8 cellular contexts compared by ENCODE assay signal in the genomic region with DNA sequence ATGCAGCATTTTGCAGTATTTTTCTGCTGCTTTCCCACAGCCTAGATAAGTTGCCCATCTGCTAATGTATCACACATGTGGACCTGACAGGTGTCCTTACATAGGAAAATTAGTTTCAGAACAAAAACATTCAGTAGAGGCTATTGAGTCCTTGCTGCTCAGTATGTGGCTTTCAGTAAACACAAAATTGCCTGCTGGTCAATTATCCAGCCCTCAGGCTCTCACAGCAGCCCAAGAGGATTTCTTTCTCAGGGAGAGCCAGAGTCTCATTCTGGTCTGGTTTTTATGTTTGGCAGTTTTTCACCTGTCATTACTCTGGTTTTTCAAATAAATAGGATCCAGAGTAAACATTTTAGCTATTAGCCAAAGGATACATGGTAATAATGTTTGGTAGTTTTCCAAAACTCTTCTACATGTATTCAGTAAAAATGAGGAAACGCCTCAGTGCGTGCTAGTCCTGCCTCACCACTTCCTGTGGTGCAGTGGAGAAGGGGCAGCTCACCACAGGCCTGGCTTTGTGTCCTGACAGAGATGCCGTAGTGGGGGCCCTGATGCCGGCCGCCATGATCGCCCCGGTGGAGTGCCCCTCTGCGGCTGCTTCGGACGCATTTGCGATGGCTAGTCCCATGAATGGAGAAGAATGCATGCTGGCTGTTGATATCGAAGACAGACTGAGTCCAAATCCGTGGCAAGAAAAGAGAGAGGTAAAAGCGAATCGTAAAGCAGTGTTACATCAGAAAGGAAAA.
DNase-seq lines count a peak whose midpoint lies in the region; ATAC-seq and TF ChIP-seq lines count a peak whose summit lies in the region.
"Not testable (repeated sequence)": the region's sequence is repeated elsewhere in the genome, so short reads cannot be mapped to it uniquely, and the experiment has no call there.

No MANE protein-coding gene starts in this region.

- intact Hi-C loops in right lobe of liver (cut with DNase I): not testable (repeated sequence)

- DNase-seq in CMK (ENCODE audit: low read depth) (peak; percentile 35), MG63 (peak; percentile 82), NCI-H748 treated with DMSO at 0.1 percent for 48 hours (lab: John Stamatoyannopoulos, UW) (peak; percentile 54), astrocyte of the spinal cord (ENCODE audit: low read depth, low spot score) (peak; percentile 62)
- DNase-seq in activated CD4-positive, alpha-beta T cell treated with anti-CD3 and anti-CD28 coated beads for 48 hours: peak; percentile 57
- DNase-seq in right lobe of liver: not testable (repeated sequence)
- peak; percentile 16 to 23 for DNase-seq in stimulated activated CD4-positive, alpha-beta T cell treated with anti-CD3 and anti-CD28 coated beads, Interleukin-4, amount 100 ng/mL, for 4 hours

- H3K27ac ChIP-seq in right lobe of liver: not testable (repeated sequence)

- WGBS in right lobe of liver (ENCODE audit: insufficient coverage, low coverage, low lambda C conversion rate, missing lambda C conversion rate): 41% methylated on average over 7 of the region's 15 CpGs

- not testable (repeated sequence) for H3K9me3 ChIP-seq in MG63, right lobe of liver

- peak overlapping the region; percentile 77 for H3K4me3 ChIP-seq in MG63
- peak overlapping the region; percentile 53 for H3K4me3 ChIP-seq in astrocyte of the spinal cord (ENCODE audit: low read depth, low read length)
- peak overlapping the region in 1 of 3 donors; percentile 43 for H3K4me3 ChIP-seq in right lobe of liver

- not testable (repeated sequence) for H3K27me3 ChIP-seq in MG63, right lobe of liver

- TF ChIP-seq CTCF in astrocyte of the spinal cord (IDR thresholded peaks at IDR 0.05; ENCODE audit: low read depth, low read length); right lobe of liver (IDR thresholded peaks at IDR 0.05): not testable (repeated sequence)

- H3K36me3 ChIP-seq in MG63: peaks cover 15% of the 10 kb centered on the region
- H3K36me3 ChIP-seq in right lobe of liver: not testable (repeated sequence)

- ATAC-seq in GM21529 (IDR thresholded peaks at IDR 0.05; ENCODE audit: unreplicated experiment) (peak; percentile 97), right lobe of liver (peak in 3 of 4 donors; percentile 57 to 62 (median 59))

- H3K4me1 ChIP-seq in right lobe of liver: not testable (repeated sequence)

- not testable (repeated sequence) for TF ChIP-seq POLR2A in right lobe of liver (IDR thresholded peaks at IDR 0.05)

- in situ Hi-C loops in astrocyte of the spinal cord (cut with HindIII; ENCODE audit: low sequenced_read_pairs): not testable (repeated sequence)
